ENCODE assay signal across 1 cellular context in the genomic region with DNA sequence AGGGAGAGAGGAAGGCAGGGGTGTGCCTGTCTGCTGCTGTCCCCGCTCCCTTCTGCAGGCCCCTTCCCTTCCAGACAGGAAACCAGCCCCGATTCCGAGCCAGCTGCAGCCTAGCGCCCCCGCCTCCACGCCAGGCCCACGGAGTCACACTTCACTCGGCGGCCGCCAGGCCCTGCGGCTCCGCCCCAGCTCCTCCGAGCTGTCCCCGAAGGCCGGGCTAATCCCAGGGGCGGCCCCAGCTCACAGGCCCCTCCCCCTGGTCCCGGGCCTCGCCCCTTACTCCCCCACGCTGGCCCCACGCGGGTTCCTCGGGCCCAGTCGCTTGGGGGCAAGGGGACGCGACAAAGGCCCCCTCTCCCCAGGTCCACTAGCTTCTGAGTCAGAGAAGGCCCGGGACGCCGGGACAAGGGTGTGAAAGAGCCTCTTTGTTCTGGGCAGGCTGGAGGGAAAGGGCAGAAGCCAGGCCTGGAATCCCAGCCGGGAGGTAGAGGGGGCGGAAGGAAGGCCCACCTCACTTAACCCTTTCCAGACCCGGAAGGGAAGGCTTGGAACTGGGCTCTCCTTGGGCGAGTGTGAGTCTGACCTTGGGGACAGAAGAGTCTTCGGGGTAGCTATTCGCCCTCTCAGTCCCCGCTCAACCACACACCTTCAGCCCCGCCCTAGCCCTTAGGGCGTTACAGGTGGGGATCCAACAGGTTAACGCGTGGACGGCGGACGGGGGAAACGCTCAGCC.
A peak's percentile ranks its signal among the peaks of the same experiment; 100 is the strongest.
TF ChIP-seq lines count a peak whose summit lies in the region.

No MANE protein-coding gene starts in this region.

TF ChIP-seq in GM12878, 131 proteins besides CTCF, POLR2A, EP300 and RAD21 (continued from another document and continues in another):
- peak; percentile 47; the same call in 1 of the 2 replicates for TF ChIP-seq EED (IDR thresholded peaks at IDR 0.05; ENCODE audit: low read depth)
- TF ChIP-seq, protein P1, sequence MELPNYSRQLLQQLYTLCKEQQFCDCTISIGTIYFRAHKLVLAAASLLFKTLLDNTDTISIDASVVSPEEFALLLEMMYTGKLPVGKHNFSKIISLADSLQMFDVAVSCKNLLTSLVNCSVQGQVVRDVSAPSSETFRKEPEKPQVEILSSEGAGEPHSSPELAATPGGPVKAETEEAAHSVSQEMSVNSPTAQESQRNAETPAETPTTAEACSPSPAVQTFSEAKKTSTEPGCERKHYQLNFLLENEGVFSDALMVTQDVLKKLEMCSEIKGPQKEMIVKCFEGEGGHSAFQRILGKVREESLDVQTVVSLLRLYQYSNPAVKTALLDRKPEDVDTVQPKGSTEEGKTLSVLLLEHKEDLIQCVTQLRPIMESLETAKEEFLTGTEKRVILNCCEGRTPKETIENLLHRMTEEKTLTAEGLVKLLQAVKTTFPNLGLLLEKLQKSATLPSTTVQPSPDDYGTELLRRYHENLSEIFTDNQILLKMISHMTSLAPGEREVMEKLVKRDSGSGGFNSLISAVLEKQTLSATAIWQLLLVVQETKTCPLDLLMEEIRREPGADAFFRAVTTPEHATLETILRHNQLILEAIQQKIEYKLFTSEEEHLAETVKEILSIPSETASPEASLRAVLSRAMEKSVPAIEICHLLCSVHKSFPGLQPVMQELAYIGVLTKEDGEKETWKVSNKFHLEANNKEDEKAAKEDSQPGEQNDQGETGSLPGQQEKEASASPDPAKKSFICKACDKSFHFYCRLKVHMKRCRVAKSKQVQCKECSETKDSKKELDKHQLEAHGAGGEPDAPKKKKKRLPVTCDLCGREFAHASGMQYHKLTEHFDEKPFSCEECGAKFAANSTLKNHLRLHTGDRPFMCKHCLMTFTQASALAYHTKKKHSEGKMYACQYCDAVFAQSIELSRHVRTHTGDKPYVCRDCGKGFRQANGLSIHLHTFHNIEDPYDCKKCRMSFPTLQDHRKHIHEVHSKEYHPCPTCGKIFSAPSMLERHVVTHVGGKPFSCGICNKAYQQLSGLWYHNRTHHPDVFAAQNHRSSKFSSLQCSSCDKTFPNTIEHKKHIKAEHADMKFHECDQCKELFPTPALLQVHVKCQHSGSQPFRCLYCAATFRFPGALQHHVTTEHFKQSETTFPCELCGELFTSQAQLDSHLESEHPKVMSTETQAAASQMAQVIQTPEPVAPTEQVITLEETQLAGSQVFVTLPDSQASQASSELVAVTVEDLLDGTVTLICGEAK (IDR thresholded peaks at IDR 0.05; ENCODE audit: borderline replicate concordance): no peak
- no peak for TF ChIP-seq SP1 (IDR thresholded peaks at IDR 0.05; ENCODE audit: low read depth, low read length)
- no peak for TF ChIP-seq CBX3 (IDR thresholded peaks at IDR 0.05; ENCODE audit: borderline replicate concordance, low read depth)
- no peak for TF ChIP-seq CHD1 (IDR thresholded peaks at IDR 0.05; ENCODE audit: low read depth, low read length)
- TF ChIP-seq, protein P2, sequence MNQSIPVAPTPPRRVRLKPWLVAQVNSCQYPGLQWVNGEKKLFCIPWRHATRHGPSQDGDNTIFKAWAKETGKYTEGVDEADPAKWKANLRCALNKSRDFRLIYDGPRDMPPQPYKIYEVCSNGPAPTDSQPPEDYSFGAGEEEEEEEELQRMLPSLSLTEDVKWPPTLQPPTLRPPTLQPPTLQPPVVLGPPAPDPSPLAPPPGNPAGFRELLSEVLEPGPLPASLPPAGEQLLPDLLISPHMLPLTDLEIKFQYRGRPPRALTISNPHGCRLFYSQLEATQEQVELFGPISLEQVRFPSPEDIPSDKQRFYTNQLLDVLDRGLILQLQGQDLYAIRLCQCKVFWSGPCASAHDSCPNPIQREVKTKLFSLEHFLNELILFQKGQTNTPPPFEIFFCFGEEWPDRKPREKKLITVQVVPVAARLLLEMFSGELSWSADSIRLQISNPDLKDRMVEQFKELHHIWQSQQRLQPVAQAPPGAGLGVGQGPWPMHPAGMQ (IDR thresholded peaks at IDR 0.05; ENCODE audit: borderline replicate concordance): no peak
- TF ChIP-seq, protein P3, sequence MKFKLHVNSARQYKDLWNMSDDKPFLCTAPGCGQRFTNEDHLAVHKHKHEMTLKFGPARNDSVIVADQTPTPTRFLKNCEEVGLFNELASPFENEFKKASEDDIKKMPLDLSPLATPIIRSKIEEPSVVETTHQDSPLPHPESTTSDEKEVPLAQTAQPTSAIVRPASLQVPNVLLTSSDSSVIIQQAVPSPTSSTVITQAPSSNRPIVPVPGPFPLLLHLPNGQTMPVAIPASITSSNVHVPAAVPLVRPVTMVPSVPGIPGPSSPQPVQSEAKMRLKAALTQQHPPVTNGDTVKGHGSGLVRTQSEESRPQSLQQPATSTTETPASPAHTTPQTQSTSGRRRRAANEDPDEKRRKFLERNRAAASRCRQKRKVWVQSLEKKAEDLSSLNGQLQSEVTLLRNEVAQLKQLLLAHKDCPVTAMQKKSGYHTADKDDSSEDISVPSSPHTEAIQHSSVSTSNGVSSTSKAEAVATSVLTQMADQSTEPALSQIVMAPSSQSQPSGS (IDR thresholded peaks at IDR 0.05; ENCODE audit: low read length): no peak
- TF ChIP-seq, protein P4, sequence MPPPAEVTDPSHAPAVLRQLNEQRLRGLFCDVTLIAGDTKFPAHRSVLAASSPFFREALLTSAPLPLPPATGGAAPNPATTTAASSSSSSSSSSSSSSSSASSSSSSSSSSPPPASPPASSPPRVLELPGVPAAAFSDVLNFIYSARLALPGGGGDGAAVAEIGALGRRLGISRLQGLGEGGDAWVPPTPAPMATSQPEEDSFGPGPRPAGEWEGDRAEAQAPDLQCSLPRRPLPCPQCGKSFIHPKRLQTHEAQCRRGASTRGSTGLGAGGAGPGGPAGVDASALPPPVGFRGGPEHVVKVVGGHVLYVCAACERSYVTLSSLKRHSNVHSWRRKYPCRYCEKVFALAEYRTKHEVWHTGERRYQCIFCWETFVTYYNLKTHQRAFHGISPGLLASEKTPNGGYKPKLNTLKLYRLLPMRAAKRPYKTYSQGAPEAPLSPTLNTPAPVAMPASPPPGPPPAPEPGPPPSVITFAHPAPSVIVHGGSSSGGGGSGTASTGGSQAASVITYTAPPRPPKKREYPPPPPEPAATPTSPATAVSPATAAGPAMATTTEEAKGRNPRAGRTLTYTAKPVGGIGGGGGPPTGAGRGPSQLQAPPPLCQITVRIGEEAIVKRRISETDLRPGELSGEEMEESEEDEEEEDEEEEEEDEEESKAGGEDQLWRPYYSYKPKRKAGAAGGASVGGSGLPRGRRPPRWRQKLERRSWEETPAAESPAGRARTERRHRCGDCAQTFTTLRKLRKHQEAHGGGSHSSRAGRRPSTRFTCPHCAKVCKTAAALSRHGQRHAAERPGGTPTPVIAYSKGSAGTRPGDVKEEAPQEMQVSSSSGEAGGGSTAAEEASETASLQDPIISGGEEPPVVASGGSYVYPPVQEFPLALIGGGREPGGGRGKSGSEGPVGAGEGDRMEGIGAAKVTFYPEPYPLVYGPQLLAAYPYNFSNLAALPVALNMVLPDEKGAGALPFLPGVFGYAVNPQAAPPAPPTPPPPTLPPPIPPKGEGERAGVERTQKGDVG (CRISPR knock-in tag; IDR thresholded peaks at IDR 0.05): no peak
- TF ChIP-seq MEF2A (IDR thresholded peaks at IDR 0.05; ENCODE audit: insufficient read depth, low read depth, low read length): no peak
- TF ChIP-seq, protein P5, sequence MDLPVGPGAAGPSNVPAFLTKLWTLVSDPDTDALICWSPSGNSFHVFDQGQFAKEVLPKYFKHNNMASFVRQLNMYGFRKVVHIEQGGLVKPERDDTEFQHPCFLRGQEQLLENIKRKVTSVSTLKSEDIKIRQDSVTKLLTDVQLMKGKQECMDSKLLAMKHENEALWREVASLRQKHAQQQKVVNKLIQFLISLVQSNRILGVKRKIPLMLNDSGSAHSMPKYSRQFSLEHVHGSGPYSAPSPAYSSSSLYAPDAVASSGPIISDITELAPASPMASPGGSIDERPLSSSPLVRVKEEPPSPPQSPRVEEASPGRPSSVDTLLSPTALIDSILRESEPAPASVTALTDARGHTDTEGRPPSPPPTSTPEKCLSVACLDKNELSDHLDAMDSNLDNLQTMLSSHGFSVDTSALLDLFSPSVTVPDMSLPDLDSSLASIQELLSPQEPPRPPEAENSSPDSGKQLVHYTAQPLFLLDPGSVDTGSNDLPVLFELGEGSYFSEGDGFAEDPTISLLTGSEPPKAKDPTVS (IDR thresholded peaks at IDR 0.05; ENCODE audit: low read depth, low read length): no peak
- TF ChIP-seq DPF2 (IDR thresholded peaks at IDR 0.05): peak; percentile 57; the same call in 1 of the 2 replicates
- no peak for TF ChIP-seq RUNX3 (IDR thresholded peaks at IDR 0.05; ENCODE audit: low read length)
- no peak for TF ChIP-seq FOXM1 (IDR thresholded peaks at IDR 0.05; ENCODE audit: low read depth, low read length)
- no peak for TF ChIP-seq ZNF274 (IDR thresholded peaks at IDR 0.05; ENCODE audit: insufficient read depth, insufficient read length)
- no peak for TF ChIP-seq SMC3 (IDR thresholded peaks at IDR 0.05; ENCODE audit: borderline replicate concordance, low read length)
- TF ChIP-seq, protein P6, sequence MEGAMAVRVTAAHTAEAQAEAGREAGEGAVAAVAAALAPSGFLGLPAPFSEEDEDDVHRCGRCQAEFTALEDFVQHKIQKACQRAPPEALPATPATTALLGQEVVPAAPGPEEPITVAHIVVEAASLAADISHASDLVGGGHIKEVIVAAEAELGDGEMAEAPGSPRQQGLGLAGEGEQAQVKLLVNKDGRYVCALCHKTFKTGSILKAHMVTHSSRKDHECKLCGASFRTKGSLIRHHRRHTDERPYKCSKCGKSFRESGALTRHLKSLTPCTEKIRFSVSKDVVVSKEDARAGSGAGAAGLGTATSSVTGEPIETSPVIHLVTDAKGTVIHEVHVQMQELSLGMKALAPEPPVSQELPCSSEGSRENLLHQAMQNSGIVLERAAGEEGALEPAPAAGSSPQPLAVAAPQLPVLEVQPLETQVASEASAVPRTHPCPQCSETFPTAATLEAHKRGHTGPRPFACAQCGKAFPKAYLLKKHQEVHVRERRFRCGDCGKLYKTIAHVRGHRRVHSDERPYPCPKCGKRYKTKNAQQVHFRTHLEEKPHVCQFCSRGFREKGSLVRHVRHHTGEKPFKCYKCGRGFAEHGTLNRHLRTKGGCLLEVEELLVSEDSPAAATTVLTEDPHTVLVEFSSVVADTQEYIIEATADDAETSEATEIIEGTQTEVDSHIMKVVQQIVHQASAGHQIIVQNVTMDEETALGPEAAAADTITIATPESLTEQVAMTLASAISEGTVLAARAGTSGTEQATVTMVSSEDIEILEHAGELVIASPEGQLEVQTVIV (IDR thresholded peaks at IDR 0.05; ENCODE audit: borderline replicate concordance, partially characterized antibody): no peak
- TF ChIP-seq, protein P7, sequence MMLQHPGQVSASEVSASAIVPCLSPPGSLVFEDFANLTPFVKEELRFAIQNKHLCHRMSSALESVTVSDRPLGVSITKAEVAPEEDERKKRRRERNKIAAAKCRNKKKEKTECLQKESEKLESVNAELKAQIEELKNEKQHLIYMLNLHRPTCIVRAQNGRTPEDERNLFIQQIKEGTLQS (IDR thresholded peaks at IDR 0.05; ENCODE audit: borderline replicate concordance, extremely low read depth, low read depth, low read length): no peak
- TF ChIP-seq IKZF2 (IDR thresholded peaks at IDR 0.05): peak in 1 of 2 experiments; percentile 41; a peak in 2 of 4 replicates
- TF ChIP-seq, protein P8, sequence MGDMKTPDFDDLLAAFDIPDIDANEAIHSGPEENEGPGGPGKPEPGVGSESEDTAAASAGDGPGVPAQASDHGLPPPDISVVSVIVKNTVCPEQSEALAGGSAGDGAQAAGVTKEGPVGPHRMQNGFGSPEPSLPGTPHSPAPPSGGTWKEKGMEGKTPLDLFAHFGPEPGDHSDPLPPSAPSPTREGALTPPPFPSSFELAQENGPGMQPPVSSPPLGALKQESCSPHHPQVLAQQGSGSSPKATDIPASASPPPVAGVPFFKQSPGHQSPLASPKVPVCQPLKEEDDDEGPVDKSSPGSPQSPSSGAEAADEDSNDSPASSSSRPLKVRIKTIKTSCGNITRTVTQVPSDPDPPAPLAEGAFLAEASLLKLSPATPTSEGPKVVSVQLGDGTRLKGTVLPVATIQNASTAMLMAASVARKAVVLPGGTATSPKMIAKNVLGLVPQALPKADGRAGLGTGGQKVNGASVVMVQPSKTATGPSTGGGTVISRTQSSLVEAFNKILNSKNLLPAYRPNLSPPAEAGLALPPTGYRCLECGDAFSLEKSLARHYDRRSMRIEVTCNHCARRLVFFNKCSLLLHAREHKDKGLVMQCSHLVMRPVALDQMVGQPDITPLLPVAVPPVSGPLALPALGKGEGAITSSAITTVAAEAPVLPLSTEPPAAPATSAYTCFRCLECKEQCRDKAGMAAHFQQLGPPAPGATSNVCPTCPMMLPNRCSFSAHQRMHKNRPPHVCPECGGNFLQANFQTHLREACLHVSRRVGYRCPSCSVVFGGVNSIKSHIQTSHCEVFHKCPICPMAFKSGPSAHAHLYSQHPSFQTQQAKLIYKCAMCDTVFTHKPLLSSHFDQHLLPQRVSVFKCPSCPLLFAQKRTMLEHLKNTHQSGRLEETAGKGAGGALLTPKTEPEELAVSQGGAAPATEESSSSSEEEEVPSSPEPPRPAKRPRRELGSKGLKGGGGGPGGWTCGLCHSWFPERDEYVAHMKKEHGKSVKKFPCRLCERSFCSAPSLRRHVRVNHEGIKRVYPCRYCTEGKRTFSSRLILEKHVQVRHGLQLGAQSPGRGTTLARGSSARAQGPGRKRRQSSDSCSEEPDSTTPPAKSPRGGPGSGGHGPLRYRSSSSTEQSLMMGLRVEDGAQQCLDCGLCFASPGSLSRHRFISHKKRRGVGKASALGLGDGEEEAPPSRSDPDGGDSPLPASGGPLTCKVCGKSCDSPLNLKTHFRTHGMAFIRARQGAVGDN (IDR thresholded peaks at IDR 0.05): peak; percentile 64; the same call in 1 of the 2 replicates
- TF ChIP-seq SMAD5 (IDR thresholded peaks at IDR 0.05; ENCODE audit: low read depth): 0 out of 2 replicates have a peak, but pooled peaks have one; percentile 25
- no peak for TF ChIP-seq CEBPB (IDR thresholded peaks at IDR 0.05; ENCODE audit: borderline replicate concordance in 1 of 2, low read depth in 2 of 2, low read length in 2 of 2)
- no peak for TF ChIP-seq WRNIP1 (IDR thresholded peaks at IDR 0.05; ENCODE audit: borderline replicate concordance, low read depth, low read length)
- TF ChIP-seq ZNF207 (IDR thresholded peaks at IDR 0.05; ENCODE audit: borderline replicate concordance): no peak
- TF ChIP-seq STAT1 (conservative IDR thresholded peaks at IDR 0.05): no peak
